Comparison of ENCODE assay signal across 8 cellular contexts in the genomic region with DNA sequence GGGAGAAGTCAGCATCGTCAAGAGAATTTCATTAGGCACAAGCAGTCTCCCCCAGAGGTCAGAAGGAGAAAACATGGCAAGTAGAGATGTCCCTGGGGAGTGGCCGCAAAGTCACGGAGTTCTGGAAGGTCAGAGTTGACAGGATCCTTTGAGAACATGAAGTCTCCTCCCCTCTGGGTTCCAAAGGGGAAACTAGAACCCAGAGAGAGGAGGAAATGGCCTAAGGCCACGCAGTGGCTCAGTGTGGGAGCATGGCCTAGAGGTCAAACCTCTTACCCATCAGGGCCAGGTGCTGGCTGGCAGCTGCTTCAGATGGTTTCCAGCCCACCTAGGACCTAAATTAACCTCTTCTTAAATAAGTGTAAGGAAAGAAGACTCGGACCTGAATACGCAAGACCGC. TPM values are rescaled to one million over a fixed set of nuclear protein-coding genes. Genes with fewer than 3 reads are reported as not detected.
DNase-seq lines count a peak whose midpoint lies in the region; ATAC-seq and TF ChIP-seq lines count a peak whose summit lies in the region.

No MANE protein-coding gene starts in this region.

- peak overlapping the region; percentile 60 to 70 for H3K4me3 ChIP-seq in testis

- H3K4me1 ChIP-seq in testis, result no peaks in the 10 kb centered on the region

- TF ChIP-seq CTCF in testis (IDR thresholded peaks at IDR 0.05), result no peak

- H3K4me1 Mint-ChIP-seq in activated CD4-positive, alpha-beta T cell treated with anti-CD3 and anti-CD28 coated beads, Interleukin-2, amount 10 ng/mL, durations not matched to agents 24 days and 14 days, result peaks cover 11% of the 10 kb centered on the region
- H3K4me1 Mint-ChIP-seq in activated T-helper 2 cell treated with anti-CD3 and anti-CD28 coated beads, Interferon-gamma antibody, Interleukin-2, Interleukin-4, amounts not matched to agents 10 μg/mL and 5 μg/mL and 100 μg/mL, durations not matched to agents 14 hours and 24 hours and 36 hours (ENCODE audit: low read depth), result peaks cover 9% of the 10 kb centered on the region
- H3K4me1 Mint-ChIP-seq in immature natural killer cell, result peaks cover 22 to 28% of the 10 kb centered on the region in 2 donors

- intact Hi-C loops in activated CD4-positive, alpha-beta T cell treated with anti-CD3 and anti-CD28 coated beads, Interleukin-2, amount 10 ng/mL, durations not matched to agents 24 days and 14 days (cut with micrococcal nuclease), result no loop called here
- intact Hi-C loops in activated T-helper 2 cell treated with anti-CD3 and anti-CD28 coated beads, Interferon-gamma antibody, Interleukin-2, Interleukin-4, amounts not matched to agents 10 μg/mL and 5 μg/mL and 100 μg/mL, durations not matched to agents 14 hours and 24 hours and 36 hours (cut with micrococcal nuclease), result no loop called here
- intact Hi-C loops in testis (cut with DNase I; ENCODE audit: low total_unique reads), result loop anchor here (10.0 kb wide), 1 partner anchor 68 kb away; a partner anchor contains a TSS

- H3K27me3 ChIP-seq in testis, result no peaks in the 10 kb centered on the region

- H3K9me3 Mint-ChIP-seq in activated CD4-positive, alpha-beta T cell treated with anti-CD3 and anti-CD28 coated beads, Interleukin-2, amount 10 ng/mL, durations not matched to agents 24 days and 14 days, result no peaks in the 10 kb centered on the region
- no peaks in the 10 kb centered on the region for H3K9me3 Mint-ChIP-seq in activated T-helper 2 cell treated with anti-CD3 and anti-CD28 coated beads, Interferon-gamma antibody, Interleukin-2, Interleukin-4, amounts not matched to agents 10 μg/mL and 5 μg/mL and 100 μg/mL, durations not matched to agents 14 hours and 24 hours and 36 hours
- H3K9me3 Mint-ChIP-seq in immature natural killer cell, result no peaks in the 10 kb centered on the region

- H3K27ac Mint-ChIP-seq in activated CD4-positive, alpha-beta T cell treated with anti-CD3 and anti-CD28 coated beads, Interleukin-2, amount 10 ng/mL, durations not matched to agents 24 days and 14 days, result peak overlapping the region; percentile 83
- peak overlapping the region; percentile 89 for H3K27ac Mint-ChIP-seq in activated T-helper 2 cell treated with anti-CD3 and anti-CD28 coated beads, Interferon-gamma antibody, Interleukin-2, Interleukin-4, amounts not matched to agents 10 μg/mL and 5 μg/mL and 100 μg/mL, durations not matched to agents 14 hours and 24 hours and 36 hours
- peak overlapping the region; percentile 44 to 94 (median 84) for H3K27ac Mint-ChIP-seq in immature natural killer cell

- no peaks in the 10 kb centered on the region for H3K36me3 ChIP-seq in testis (ENCODE audit: low read depth, missing control alignments)

- 0 to 8% methylated on average over 4 to 6 of the region's 7 CpGs for WGBS in testis, 2 donors

- no peaks in the 10 kb centered on the region for H3K9me3 ChIP-seq in testis

- no peak for DNase-seq in activated CD4-positive, alpha-beta T cell treated with anti-CD3 and anti-CD28 coated beads, Interleukin-2, amount 10 ng/mL, durations not matched to agents 24 days and 14 days
- DNase-seq in activated CD4-positive, alpha-beta T cell treated with anti-CD3 and anti-CD28 coated beads, Interleukin-2, amount 50 U/mL, for 1 hour, result no peak
- DNase-seq in activated T-helper 2 cell treated with anti-CD3 and anti-CD28 coated beads, Interferon-gamma antibody, Interleukin-2, Interleukin-4, amounts not matched to agents 10 μg/mL and 5 μg/mL and 100 μg/mL, durations not matched to agents 14 hours and 24 hours and 36 hours (ENCODE audit: low spot score), result no peak
- DNase-seq in immature natural killer cell, result no peak
- DNase-seq in testis, result no peak
- DNase-seq in NCI-H1105 (lab: John Stamatoyannopoulos, UW), result no peak
- no peak for DNase-seq in A172 (ENCODE audit: low spot score)

- H3K27ac ChIP-seq in testis, result peak overlapping the region in 1 of 2 donors; percentile 88

- no peak for TF ChIP-seq POLR2A in testis (IDR thresholded peaks at IDR 0.05)

- no peak for ATAC-seq in HG03521 (IDR thresholded peaks at IDR 0.05; ENCODE audit: unreplicated experiment)

- peak overlapping the region; percentile 90 for H3K4me3 Mint-ChIP-seq in activated CD4-positive, alpha-beta T cell treated with anti-CD3 and anti-CD28 coated beads, Interleukin-2, amount 10 ng/mL, durations not matched to agents 24 days and 14 days
- H3K4me3 Mint-ChIP-seq in activated T-helper 2 cell treated with anti-CD3 and anti-CD28 coated beads, Interferon-gamma antibody, Interleukin-2, Interleukin-4, amounts not matched to agents 10 μg/mL and 5 μg/mL and 100 μg/mL, durations not matched to agents 14 hours and 24 hours and 36 hours (ENCODE audit: low read depth), result peak overlapping the region; percentile 97
- peak overlapping the region; percentile 87 to 92 (median 89) for H3K4me3 Mint-ChIP-seq in immature natural killer cell

- H3K36me3 Mint-ChIP-seq in activated CD4-positive, alpha-beta T cell treated with anti-CD3 and anti-CD28 coated beads, Interleukin-2, amount 10 ng/mL, durations not matched to agents 24 days and 14 days (ENCODE audit: low read depth), result peaks cover 30% of the 10 kb centered on the region
- peaks cover 41% of the 10 kb centered on the region for H3K36me3 Mint-ChIP-seq in activated T-helper 2 cell treated with anti-CD3 and anti-CD28 coated beads, Interferon-gamma antibody, Interleukin-2, Interleukin-4, amounts not matched to agents 10 μg/mL and 5 μg/mL and 100 μg/mL, durations not matched to agents 14 hours and 24 hours and 36 hours (ENCODE audit: low read depth)
- no peaks in the 10 kb centered on the region for H3K36me3 Mint-ChIP-seq in immature natural killer cell

- H3K27me3 Mint-ChIP-seq in activated CD4-positive, alpha-beta T cell treated with anti-CD3 and anti-CD28 coated beads, Interleukin-2, amount 10 ng/mL, durations not matched to agents 24 days and 14 days, result no peaks in the 10 kb centered on the region
- H3K27me3 Mint-ChIP-seq in activated T-helper 2 cell treated with anti-CD3 and anti-CD28 coated beads, Interferon-gamma antibody, Interleukin-2, Interleukin-4, amounts not matched to agents 10 μg/mL and 5 μg/mL and 100 μg/mL, durations not matched to agents 14 hours and 24 hours and 36 hours (ENCODE audit: low read depth), result no peaks in the 10 kb centered on the region
- peaks cover 4 to 9% (median 7%) of the 10 kb centered on the region in 3 donors for H3K27me3 Mint-ChIP-seq in immature natural killer cell (ENCODE audit: low read depth in 3 of 3)

RNA-seq across cellular contexts. Expression of a gene that starts 0.9 kb away (rescaled TPM):
- total RNA-seq in activated CD4-positive, alpha-beta T cell treated with anti-CD3 and anti-CD28 coated beads, Interleukin-2, amount 10 ng/mL, durations not matched to agents 24 days and 14 days, result 70.2 and 78.8 TPM in 2 replicates
- 70.8 and 72.4 TPM in 2 replicates for total RNA-seq in activated T-helper 2 cell treated with anti-CD3 and anti-CD28 coated beads, Interferon-gamma antibody, Interleukin-2, Interleukin-4, amounts not matched to agents 10 μg/mL and 5 μg/mL and 100 μg/mL, durations not matched to agents 14 hours and 24 hours and 36 hours
- polyA plus RNA-seq in immature natural killer cell (100 to 1,000 TPM in 2 of 3 donors, 10 to 100 TPM in 1; 95.6 to 131 (median 118) TPM), testis (ENCODE audit: insufficient read depth, low read depth, low replicate concordance) (52.4 TPM)
- total RNA-seq in testis, result 10 to 100 TPM; 74.9 to 83.1 TPM
- 116 and 127 TPM in 2 replicates for total RNA-seq in A172 (2014; rRNA removed; shearing (Covaris generic))

RNA-seq across cellular contexts. Expression of a gene that starts 1.2 kb away (rescaled TPM):
- total RNA-seq in activated CD4-positive, alpha-beta T cell treated with anti-CD3 and anti-CD28 coated beads, Interleukin-2, amount 10 ng/mL, durations not matched to agents 24 days and 14 days, result 265 and 277 TPM in 2 replicates
- 282 and 303 TPM in 2 replicates for total RNA-seq in activated T-helper 2 cell treated with anti-CD3 and anti-CD28 coated beads, Interferon-gamma antibody, Interleukin-2, Interleukin-4, amounts not matched to agents 10 μg/mL and 5 μg/mL and 100 μg/mL, durations not matched to agents 14 hours and 24 hours and 36 hours
- polyA plus RNA-seq in immature natural killer cell (100 to 1,000 TPM; 535 to 803 (median 726) TPM), testis (ENCODE audit: insufficient read depth, low read depth, low replicate concordance) (275 TPM)
- 100 to 1,000 TPM; 246 to 294 TPM for total RNA-seq in testis
- total RNA-seq in A172 (2014; rRNA removed; shearing (Covaris generic)), result 227 and 287 TPM in 2 replicates

RNA-seq across cellular contexts. Expression of a gene that starts 12.4 kb away (rescaled TPM):
- total RNA-seq in activated CD4-positive, alpha-beta T cell treated with anti-CD3 and anti-CD28 coated beads, Interleukin-2, amount 10 ng/mL, durations not matched to agents 24 days and 14 days, result not detected in 2 replicates
- not detected in 2 replicates for total RNA-seq in activated T-helper 2 cell treated with anti-CD3 and anti-CD28 coated beads, Interferon-gamma antibody, Interleukin-2, Interleukin-4, amounts not matched to agents 10 μg/mL and 5 μg/mL and 100 μg/mL, durations not matched to agents 14 hours and 24 hours and 36 hours
- polyA plus RNA-seq in immature natural killer cell (not detected), testis (ENCODE audit: insufficient read depth, low read depth, low replicate concordance) (1.3 TPM)
- 1 to 10 TPM in 1 of 2 donors, under 1 TPM in 1; 0.62 to 2.2 TPM for total RNA-seq in testis
- 0.59 and 2.2 TPM in 2 replicates for total RNA-seq in A172 (2014; rRNA removed; shearing (Covaris generic))

RNA-seq across cellular contexts. Expression of a gene that starts 29.2 kb away (rescaled TPM):
- 0.43 and 0.49 TPM in 2 replicates for total RNA-seq in activated CD4-positive, alpha-beta T cell treated with anti-CD3 and anti-CD28 coated beads, Interleukin-2, amount 10 ng/mL, durations not matched to agents 24 days and 14 days
- total RNA-seq in activated T-helper 2 cell treated with anti-CD3 and anti-CD28 coated beads, Interferon-gamma antibody, Interleukin-2, Interleukin-4, amounts not matched to agents 10 μg/mL and 5 μg/mL and 100 μg/mL, durations not matched to agents 14 hours and 24 hours and 36 hours, result 0.62 and 0.91 TPM in 2 replicates
- polyA plus RNA-seq in immature natural killer cell, result not detected
- 10 to 100 TPM; 49.3 to 57.9 TPM for total RNA-seq in testis
- 28.0 TPM for polyA plus RNA-seq in testis (ENCODE audit: insufficient read depth, low read depth, low replicate concordance)
- total RNA-seq in A172 (2014; rRNA removed; shearing (Covaris generic)), result 13.8 and 14.3 TPM in 2 replicates

RNA-seq across cellular contexts. Expression of a gene that starts 37.1 kb away (rescaled TPM):
- total RNA-seq in activated CD4-positive, alpha-beta T cell treated with anti-CD3 and anti-CD28 coated beads, Interleukin-2, amount 10 ng/mL, durations not matched to agents 24 days and 14 days, result 0.26 and 0.58 TPM in 2 replicates
- total RNA-seq in activated T-helper 2 cell treated with anti-CD3 and anti-CD28 coated beads, Interferon-gamma antibody, Interleukin-2, Interleukin-4, amounts not matched to agents 10 μg/mL and 5 μg/mL and 100 μg/mL, durations not matched to agents 14 hours and 24 hours and 36 hours, result 0.23 and 0.91 TPM in 2 replicates
- polyA plus RNA-seq in immature natural killer cell (10 to 100 TPM in 1 of 3 donors, 1 to 10 TPM in 1, under 1 TPM in 1; 0.93 to 11.4 (median 6.1) TPM), testis (ENCODE audit: insufficient read depth, low read depth, low replicate concordance) (11.2 TPM)
- total RNA-seq in testis, result 10 to 100 TPM; 13.5 to 17.2 TPM
- total RNA-seq in A172 (2014; rRNA removed; shearing (Covaris generic)), result 8.2 and 10.5 TPM in 2 replicates
